In the genomic region with DNA sequence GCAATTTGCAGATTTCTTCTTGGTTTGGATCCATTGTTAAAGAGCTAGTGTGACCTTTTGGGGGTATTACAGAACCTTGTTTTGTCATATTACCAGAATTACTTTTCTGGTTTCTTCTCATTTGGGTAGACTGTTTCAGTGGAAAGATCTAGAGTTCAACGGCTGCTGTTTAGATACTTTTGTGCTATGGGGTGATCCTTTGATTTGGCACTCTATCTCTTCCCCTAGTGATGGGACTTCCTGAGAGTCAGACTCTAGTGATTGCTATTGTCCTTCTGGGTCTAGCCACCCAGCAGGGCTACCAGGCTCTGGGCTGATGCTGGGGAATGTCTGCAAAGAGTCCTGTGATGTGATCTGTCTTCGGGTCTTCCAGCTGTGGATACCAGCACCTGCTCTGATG, we compare ENCODE assay signal across 10 cellular contexts. TPM values are rescaled to one million over a fixed set of nuclear protein-coding genes. Genes with fewer than 3 reads are reported as not detected.
"Had no signal": no experiment of that assay in that cellular context is flagged by ENCODE, and none has a peak within 500 bp of the region (broad histone marks: within the 10 kb centered on the region; RNA-seq: fewer than 3 reads in every experiment).

No MANE protein-coding gene starts in this region.

- H3K4me1 Mint-ChIP-seq: IgD-negative memory B cell had no signal

- ATAC-seq: HCT116, HepG2 had no signal

- H3K27ac ChIP-seq: GM23248, HL-60 had no signal

- H2AFZ ChIP-seq: GM23248 had no signal

- H3K9ac ChIP-seq: GM23248 had no signal

- H3K4me3 ChIP-seq: GM23248, HAP-1 had no signal

- H3K9me3 ChIP-seq: HAP-1 had no signal

- H3K4me1 ChIP-seq: HAP-1 had no signal

- H3K27ac Mint-ChIP-seq: HFFc6, IgD-negative memory B cell had no signal

- H3K9me3 Mint-ChIP-seq: HFFc6 had no signal

- H3K4me3 Mint-ChIP-seq: HFFc6, IgD-negative memory B cell had no signal

- DNase-seq: GM23248, GOT3, H7, HFFc6 had no signal

- H3K36me3 ChIP-seq: HAP-1 had no signal

- H3K36me3 Mint-ChIP-seq: IgD-negative memory B cell had no signal

RNA-seq across cellular contexts. Expression of a gene that starts 46.3 kb away (rescaled TPM):
- total RNA-seq: GM23248, H4, H7, HepG2, HFFc6 had no signal
- polyA plus RNA-seq: GM23248, HepG2, IgD-negative memory B cell had no signal
